Comparison of ENCODE assay signal across 16 cellular contexts in the genomic region with DNA sequence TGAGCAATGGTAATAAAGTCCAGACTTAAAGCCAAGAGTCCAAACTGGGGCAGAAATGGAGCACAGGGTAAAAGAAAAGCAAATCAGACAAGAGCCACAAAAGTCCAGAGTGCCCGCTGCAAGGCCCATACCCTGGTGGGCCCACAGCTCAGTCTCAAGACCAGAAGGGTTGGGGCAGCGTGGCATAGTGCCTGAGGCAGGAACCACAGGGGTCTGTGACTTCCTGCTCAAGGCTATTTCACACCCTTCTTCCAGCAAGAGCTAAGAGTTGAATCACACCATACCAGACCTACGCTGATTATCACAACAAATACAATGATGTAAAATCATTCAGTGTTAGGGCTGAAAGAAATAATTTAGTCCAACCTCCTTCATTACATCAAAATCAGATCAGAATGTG. TPM values are rescaled to one million over a fixed set of nuclear protein-coding genes. Genes with fewer than 3 reads are reported as not detected.
DNase-seq lines count a peak whose midpoint lies in the region; ATAC-seq, FAIRE-seq and TF ChIP-seq lines count a peak whose summit lies in the region.
"Had no signal": no experiment of that assay in that cellular context is flagged by ENCODE, and none has a peak within 500 bp of the region (broad histone marks: within the 10 kb centered on the region; RNA-seq: fewer than 3 reads in every experiment).

No MANE protein-coding gene starts in this region.

- H3K27me3 ChIP-seq in HUES6 (ENCODE audit: control insufficient read depth, insufficient read depth, low read length) (no peaks in the 10 kb centered on the region), astrocyte (ENCODE audit: insufficient read depth, low read length) (no peaks in the 10 kb centered on the region), foreskin keratinocyte (no peaks in the 10 kb centered on the region), neuronal stem cell (ENCODE audit: control insufficient read depth in 3 of 3, insufficient read depth in 3 of 3, low read depth in 1 of 3, low read length in 3 of 3) (peaks cover 0 to 7% (median 0%) of the 10 kb centered on the region in 3 experiments)
- H3K27me3 ChIP-seq: BLaER1 had no signal

- no peaks in the 10 kb centered on the region for H4K20me1 ChIP-seq in astrocyte (ENCODE audit: insufficient read depth, low read length)
- H4K20me1 ChIP-seq: BLaER1 had no signal

- H3K36me3 ChIP-seq in HUES6 (ENCODE audit: control insufficient read depth, insufficient read depth, low read length) (no peaks in the 10 kb centered on the region), astrocyte (ENCODE audit: insufficient read depth, low read length) (no peaks in the 10 kb centered on the region), neuronal stem cell (replicated peaks in 1 of 2; ENCODE audit: control insufficient read depth in 2 of 2, insufficient read depth in 2 of 2, low read length in 2 of 2) (no peaks in the 10 kb centered on the region)
- H3K36me3 ChIP-seq: BLaER1 had no signal

- no peak overlapping the region for H2BK15ac ChIP-seq in neuronal stem cell (ENCODE audit: low read length)

- H2BK120ac ChIP-seq in neuronal stem cell (ENCODE audit: low read depth, low read length), result no peak overlapping the region

- H3K14ac ChIP-seq in neuronal stem cell (ENCODE audit: low read length), result no peak overlapping the region

- H3K23ac ChIP-seq in neuronal stem cell (ENCODE audit: low read depth, low read length, poor library complexity), result no peak overlapping the region

- H3K4me1 ChIP-seq in HUES6 (ENCODE audit: control insufficient read depth, insufficient read depth, low read length) (peaks cover 27% of the 10 kb centered on the region), astrocyte (ENCODE audit: insufficient read depth, low read length) (peaks cover 9% of the 10 kb centered on the region), foreskin keratinocyte (no peaks in the 10 kb centered on the region), neuronal stem cell (ENCODE audit: control insufficient read depth in 2 of 2, insufficient read depth in 1 of 2, low read depth in 1 of 2, low read length in 2 of 2) (peaks cover 0 to 3% of the 10 kb centered on the region in 2 donors)
- H3K4me1 ChIP-seq: BLaER1, Caco-2 had no signal

- H3K4me3 ChIP-seq in HUES6 (ENCODE audit: low read depth, low read length) (no peak overlapping the region; the same call in 1 of the 2 replicates), astrocyte (ENCODE audit: insufficient read depth, low read depth, low read length) (no peak overlapping the region), neuronal stem cell (ENCODE audit: low read length in 2 of 2) (no peak overlapping the region)
- H3K4me3 ChIP-seq: BLaER1 had no signal

- no peak overlapping the region for H3K4me3 Mint-ChIP-seq in astrocyte (ENCODE audit: unreplicated experiment)
- H3K4me3 Mint-ChIP-seq in stimulated activated effector memory CD8-positive, alpha-beta T cell treated with anti-CD3 and anti-CD28 coated beads, Interleukin-12 subunit alpha, Interleukin-12 subunit beta, amount 100 ng/mL, for 72 hours, result no peak overlapping the region
- H3K4me3 Mint-ChIP-seq: CD8-positive, alpha-beta memory T cell had no signal

- H3K18ac ChIP-seq in neuronal stem cell (ENCODE audit: low read length), result no peak overlapping the region

- no CpG with 5 or more reads among the region's 3 CpGs for WGBS in neuronal stem cell (ENCODE audit: extremely low coverage in 2 of 2, insufficient read length in 2 of 2, insufficient replicate concordance in 1 of 2), 2 donors

- H3K4me1 Mint-ChIP-seq in astrocyte (ENCODE audit: low read depth, unreplicated experiment), result peaks cover 9% of the 10 kb centered on the region
- H3K4me1 Mint-ChIP-seq in stimulated activated effector memory CD8-positive, alpha-beta T cell treated with anti-CD3 and anti-CD28 coated beads, Interleukin-12 subunit alpha, Interleukin-12 subunit beta, amount 100 ng/mL, for 72 hours, result no peaks in the 10 kb centered on the region
- H3K4me1 Mint-ChIP-seq: CD8-positive, alpha-beta memory T cell had no signal

- H3K9ac ChIP-seq in HUES6 (ENCODE audit: low read length) (peak overlapping the region; percentile 39), astrocyte (ENCODE audit: low read length) (no peak overlapping the region), neuronal stem cell (ENCODE audit: low read depth, low read length, poor library complexity) (no peak overlapping the region)
- H3K9ac ChIP-seq: BLaER1 had no signal

- H3K27me3 Mint-ChIP-seq in astrocyte (ENCODE audit: low read depth, unreplicated experiment), result peaks cover 8% of the 10 kb centered on the region

- H3K4me2 ChIP-seq in astrocyte (ENCODE audit: low read length), result peak overlapping the region; percentile 68
- H3K4me2 ChIP-seq in neuronal stem cell (ENCODE audit: insufficient read depth, low read length, poor library complexity, severe bottlenecking), result no peak overlapping the region
- H3K4me2 ChIP-seq: BLaER1 had no signal

- no peaks in the 10 kb centered on the region for H3K79me2 ChIP-seq in astrocyte (ENCODE audit: insufficient read depth, low read length)

- TF ChIP-seq CTCF in astrocyte (IDR thresholded peaks at IDR 0.05; ENCODE audit: insufficient read depth, low read depth, low read length), result no peak
- TF ChIP-seq CTCF in foreskin keratinocyte (conservative IDR thresholded peaks at IDR 0.05), result no peak

- H3K9me3 Mint-ChIP-seq in astrocyte (ENCODE audit: unreplicated experiment), result peaks cover 3% of the 10 kb centered on the region
- H3K9me3 Mint-ChIP-seq in stimulated activated effector memory CD8-positive, alpha-beta T cell treated with anti-CD3 and anti-CD28 coated beads, Interleukin-12 subunit alpha, Interleukin-12 subunit beta, amount 100 ng/mL, for 72 hours, result no peaks in the 10 kb centered on the region

- no peaks in the 10 kb centered on the region for H3K36me3 Mint-ChIP-seq in astrocyte (ENCODE audit: low read depth, unreplicated experiment)
- no peaks in the 10 kb centered on the region for H3K36me3 Mint-ChIP-seq in stimulated activated effector memory CD8-positive, alpha-beta T cell treated with anti-CD3 and anti-CD28 coated beads, Interleukin-12 subunit alpha, Interleukin-12 subunit beta, amount 100 ng/mL, for 72 hours
- H3K36me3 Mint-ChIP-seq: CD8-positive, alpha-beta memory T cell had no signal

- peak; percentile 45 for DNase-seq in Daoy (ENCODE audit: low read depth)
- peak; percentile 8 for DNase-seq in astrocyte (ENCODE audit: low read depth)
- peak in 1 of 2 donors; percentile 38 for DNase-seq in foreskin keratinocyte
- no peak for DNase-seq in stimulated activated effector memory CD8-positive, alpha-beta T cell treated with anti-CD3 and anti-CD28 coated beads, Interleukin-12 subunit alpha, Interleukin-12 subunit beta, amount 100 ng/mL, for 72 hours (ENCODE audit: low spot score in 2 of 2)
- DNase-seq in neuronal stem cell (ENCODE audit: low spot score), result no peak
- DNase-seq in HCEC 1CT, result no peak
- DNase-seq: 8988T; AML-193; Caco-2; CD8-positive, alpha-beta memory T cell; DND-41 had no signal

- H2AFZ ChIP-seq in astrocyte (ENCODE audit: low read depth, low read length) (no peak overlapping the region), neuronal stem cell (ENCODE audit: low read length) (no peak overlapping the region)

- H3K27ac Mint-ChIP-seq in astrocyte (ENCODE audit: unreplicated experiment), result no peak overlapping the region
- no peak overlapping the region for H3K27ac Mint-ChIP-seq in stimulated activated effector memory CD8-positive, alpha-beta T cell treated with anti-CD3 and anti-CD28 coated beads, Interleukin-12 subunit alpha, Interleukin-12 subunit beta, amount 100 ng/mL, for 72 hours
- H3K27ac Mint-ChIP-seq: CD8-positive, alpha-beta memory T cell had no signal

- no peak overlapping the region for H2AK5ac ChIP-seq in neuronal stem cell (ENCODE audit: low read depth, low read length)

- H4K91ac ChIP-seq in neuronal stem cell (ENCODE audit: low read depth, low read length, poor library complexity), result no peak overlapping the region

- H3K27ac ChIP-seq in HUES6 (ENCODE audit: low read depth, low read length) (peak overlapping the region; percentile 19; the same call in 1 of the 2 replicates), astrocyte (ENCODE audit: low read depth, low read length) (no peak overlapping the region), foreskin keratinocyte (no peak overlapping the region), neuronal stem cell (replicated peaks; ENCODE audit: low read length) (no peak overlapping the region)
- H3K27ac ChIP-seq: BLaER1 had no signal

- H2BK5ac ChIP-seq in neuronal stem cell (ENCODE audit: low read length), result no peak overlapping the region

- ATAC-seq in foreskin keratinocyte (peak; percentile 33), GM21737 (IDR thresholded peaks at IDR 0.05; ENCODE audit: unreplicated experiment) (no peak)
- ATAC-seq in stimulated activated effector memory CD8-positive, alpha-beta T cell treated with anti-CD3 and anti-CD28 coated beads, Interleukin-12 subunit alpha, Interleukin-12 subunit beta, amount 100 ng/mL, for 72 hours, result no peak
- ATAC-seq: HCT116 had no signal

- no peak overlapping the region for H2BK12ac ChIP-seq in neuronal stem cell (ENCODE audit: low read length)

- no peak overlapping the region for H4K8ac ChIP-seq in neuronal stem cell (ENCODE audit: low read depth, low read length)

- no peak overlapping the region for H3K4ac ChIP-seq in neuronal stem cell (ENCODE audit: low read length)

- H3K79me1 ChIP-seq in neuronal stem cell (ENCODE audit: low read depth, low read length), result no peaks in the 10 kb centered on the region

- peaks cover 13% of the 10 kb centered on the region for H3K9me3 ChIP-seq in HUES6 (ENCODE audit: control insufficient read depth, insufficient read depth, low read depth, low read length)
- peaks cover 5% of the 10 kb centered on the region for H3K9me3 ChIP-seq in astrocyte (ENCODE audit: insufficient read depth, low read depth, low read length)
- H3K9me3 ChIP-seq in neuronal stem cell (replicated peaks in 1 of 2; ENCODE audit: control insufficient read depth in 2 of 2, insufficient read depth in 1 of 2, low read depth in 1 of 2, low read length in 2 of 2), result peaks cover 0 to 2% of the 10 kb centered on the region in 2 donors
- H3K9me3 ChIP-seq: BLaER1, Caco-2 had no signal

- FAIRE-seq in astrocyte (lab: Jason Lieb, UNC), result no peak
- FAIRE-seq: GM12891 had no signal

RNA-seq across cellular contexts. Expression of gene ST8SIA2, which starts 27.9 kb away (rescaled TPM):
- 2.9 and 6.4 TPM in 2 replicates for total RNA-seq in Daoy (2014; rRNA removed; shearing (Covaris generic))
- total RNA-seq in astrocyte, result 8.6 and 9.0 TPM in 2 replicates
- 0.99 and 1.5 TPM in 2 replicates for total RNA-seq in foreskin keratinocyte
- polyA plus RNA-seq in foreskin keratinocyte, result 0.48 and 1.0 TPM in 2 replicates
- 10.1 TPM for polyA plus RNA-seq in neuronal stem cell (2013, experiment 1 of 2)
- 10.0 TPM for polyA plus RNA-seq in neuronal stem cell (2013, experiment 2 of 2)
- total RNA-seq: Caco-2; CD8-positive, alpha-beta memory T cell had no signal
- polyA plus RNA-seq: CD8-positive, alpha-beta memory T cell had no signal

Comparison
In these comparisons a context has a peak if more than half of its experiments do, and no peak if none do; other contexts are left out.
1. DNase-seq: peak in Daoy (single experiment) and astrocyte (single experiment); none in stimulated activated effector memory CD8-positive, alpha-beta T cell treated with anti-CD3 and anti-CD28 coated beads, Interleukin-12 subunit alpha, Interleukin-12 subunit beta, amount 100 ng/mL, for 72 hours (0 of 2), neuronal stem cell (single experiment) and HCEC 1CT (single experiment).